8 cellular contexts compared by ENCODE assay signal in the genomic region with DNA sequence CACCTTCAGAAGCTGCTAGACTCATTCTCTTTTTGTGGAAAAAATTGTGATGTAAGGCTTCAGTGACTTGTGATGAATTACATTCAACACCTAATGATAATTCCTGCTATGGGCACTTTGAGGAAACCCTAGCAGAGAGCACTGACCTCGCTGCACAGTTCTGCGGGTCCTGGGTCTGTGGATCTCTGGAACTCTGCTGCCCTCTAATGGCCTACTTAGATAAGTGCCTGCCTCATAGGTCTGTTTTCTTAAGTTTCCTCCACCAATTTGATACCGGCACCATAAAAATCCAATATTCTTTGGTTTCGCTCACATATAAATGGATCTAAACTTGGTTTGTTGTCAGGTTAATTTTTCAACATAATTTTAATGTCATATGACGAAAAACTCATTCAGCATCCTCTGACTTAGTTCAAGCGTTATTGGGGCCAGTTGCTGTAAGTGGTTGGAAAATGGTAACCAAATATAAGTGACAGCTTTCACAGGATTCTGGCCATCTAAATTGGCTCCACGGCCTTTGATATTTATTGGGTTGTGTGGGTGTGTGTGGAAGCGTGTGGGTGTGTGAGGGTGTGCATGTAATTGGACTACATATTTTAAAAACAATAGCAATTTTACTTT. TPM values are rescaled to one million over a fixed set of nuclear protein-coding genes. Genes with fewer than 3 reads are reported as not detected.
DNase-seq lines count a peak whose midpoint lies in the region; ATAC-seq and TF ChIP-seq lines count a peak whose summit lies in the region.

No MANE protein-coding gene starts in this region.

- peak; percentile 69 for DNase-seq in DMS153 (lab: John Stamatoyannopoulos, UW)
- DNase-seq in NCI-H187 treated with DMSO at 0.1 percent for 48 hours (lab: John Stamatoyannopoulos, UW): peak; percentile 64
- DNase-seq in T1000 (lab: John Stamatoyannopoulos, UW): peak; percentile 13
- peak; percentile 62 for DNase-seq in fibroblast of mammary gland (ENCODE audit: low read depth)
- no peak for DNase-seq in omental fat pad (ENCODE audit: low spot score)
- DNase-seq in activated effector memory CD4-positive, alpha-beta T cell treated with Interleukin-2 at 50 U/mL for 16 hours: no peak

- ATAC-seq in GM19035 (IDR thresholded peaks at IDR 0.05; ENCODE audit: unreplicated experiment) (peak; percentile 99), HG03095 (IDR thresholded peaks at IDR 0.05; ENCODE audit: unreplicated experiment) (peak; percentile 99), omental fat pad (ENCODE audit: low FRiP score) (peak; percentile 71)

- no peak overlapping the region for H3K4me3 ChIP-seq in fibroblast of mammary gland (ENCODE audit: control insufficient read depth, low read depth, low read length)

- TF ChIP-seq CTCF in fibroblast of mammary gland (conservative IDR thresholded peaks at IDR 0.05; ENCODE audit: control insufficient read depth, insufficient read depth, low read depth, low read length) (peak; percentile 86), omental fat pad (IDR thresholded peaks at IDR 0.05) (peak in 1 of 3 donors; percentile 23)

RNA-seq across cellular contexts. Expression of a gene that starts 10.4 kb away (rescaled TPM):
- total RNA-seq in omental fat pad: under 1 TPM in 2 of 4 donors, not detected in 2; 0.16 to 0.19 TPM

Comparison
In these comparisons a context has a peak if more than half of its experiments do, and no peak if none do; other contexts are left out.
1. DNase-seq: peak in DMS153 (single experiment), NCI-H187 treated with DMSO at 0.1 percent for 48 hours (single experiment), T1000 (single experiment) and fibroblast of mammary gland (single experiment); none in omental fat pad (single experiment) and activated effector memory CD4-positive, alpha-beta T cell treated with Interleukin-2 at 50 U/mL for 16 hours (single experiment).
2. Peak in every context shown above with its lines, with median percentiles within 50 percentile points of each other: ATAC-seq.